ENCODE assay signal across 17 cellular contexts in the genomic region with DNA sequence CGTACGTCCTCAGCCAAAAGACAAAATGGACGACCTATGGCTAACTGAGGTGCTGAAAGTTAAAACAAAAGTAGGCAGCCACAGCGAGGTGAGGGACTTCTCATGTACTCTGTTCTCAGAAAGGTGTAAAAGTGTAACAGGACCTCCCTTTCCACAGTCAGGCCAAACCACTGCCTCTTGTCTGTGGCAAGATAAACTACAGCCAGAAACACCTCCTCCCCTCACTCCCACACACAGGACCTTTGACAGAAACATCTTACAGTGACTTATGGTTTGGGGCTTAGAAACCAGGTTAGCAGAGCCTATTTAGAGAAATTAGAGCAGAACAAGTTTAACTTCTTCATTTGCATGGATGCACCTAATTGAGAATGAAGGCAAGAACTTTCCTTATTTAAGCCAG.
"Had no signal": no experiment of that assay in that cellular context is flagged by ENCODE, and none has a peak within 500 bp of the region (broad histone marks: within the 10 kb centered on the region; RNA-seq: fewer than 3 reads in every experiment).

No MANE protein-coding gene starts in this region.

- H3K4me1 Mint-ChIP-seq: activated CD4-positive, alpha-beta T cell treated with anti-CD3 and anti-CD28 coated beads for 36 hours; activated CD8-positive, alpha-beta memory T cell treated with anti-CD3 and anti-CD28 coated beads, Interleukin-2, amount 10 ng/mL, durations not matched to agents 7 days and 5 days; brain; natural killer cell; stimulated activated naive B cell treated with anti-CD40 and anti-IgM and Interleukin-4, amounts not matched to agents 10 μg/mL and 1 μg/mL and 100 μg/mL, for 72 hours had no signal

- H3K36me3 Mint-ChIP-seq: activated CD4-positive, alpha-beta memory T cell treated with anti-CD3 and anti-CD28 coated beads for 36 hours; activated CD8-positive, alpha-beta memory T cell treated with anti-CD3 and anti-CD28 coated beads, Interleukin-2, amount 10 ng/mL, durations not matched to agents 7 days and 5 days; brain; stimulated activated naive B cell treated with anti-CD40 and anti-IgM and Interleukin-4, amounts not matched to agents 10 μg/mL and 1 μg/mL and 100 μg/mL, for 72 hours had no signal

- FAIRE-seq: colon had no signal

- H3K9me3 ChIP-seq: lower lobe of right lung, upper lobe of right lung had no signal

- H3K27me3 Mint-ChIP-seq: activated CD4-positive, alpha-beta memory T cell treated with anti-CD3 and anti-CD28 coated beads for 36 hours; activated CD4-positive, alpha-beta T cell treated with anti-CD3 and anti-CD28 coated beads for 36 hours; activated CD8-positive, alpha-beta memory T cell treated with anti-CD3 and anti-CD28 coated beads, Interleukin-2, amount 10 ng/mL, durations not matched to agents 7 days and 5 days; brain; stimulated activated naive B cell treated with anti-CD40 and anti-IgM and Interleukin-4, amounts not matched to agents 10 μg/mL and 1 μg/mL and 100 μg/mL, for 72 hours had no signal

- H3K9me3 Mint-ChIP-seq: activated CD4-positive, alpha-beta memory T cell treated with anti-CD3 and anti-CD28 coated beads for 36 hours; activated naive CD4-positive, alpha-beta T cell treated with anti-CD3 and anti-CD28 coated beads for 36 hours had no signal

- H3K27ac Mint-ChIP-seq: activated CD4-positive, alpha-beta memory T cell treated with anti-CD3 and anti-CD28 coated beads for 36 hours; activated CD4-positive, alpha-beta T cell treated with anti-CD3 and anti-CD28 coated beads for 36 hours; activated CD8-positive, alpha-beta memory T cell treated with anti-CD3 and anti-CD28 coated beads, Interleukin-2, amount 10 ng/mL, durations not matched to agents 7 days and 5 days; activated naive CD4-positive, alpha-beta T cell treated with anti-CD3 and anti-CD28 coated beads for 36 hours; brain; natural killer cell; stimulated activated naive B cell treated with anti-CD40 and anti-IgM and Interleukin-4, amounts not matched to agents 10 μg/mL and 1 μg/mL and 100 μg/mL, for 72 hours had no signal

- H3K4me1 ChIP-seq: lower lobe of right lung, parathyroid adenoma, upper lobe of right lung had no signal

- H3K4me3 Mint-ChIP-seq: activated CD4-positive, alpha-beta memory T cell treated with anti-CD3 and anti-CD28 coated beads for 36 hours; activated CD4-positive, alpha-beta T cell treated with anti-CD3 and anti-CD28 coated beads for 36 hours; activated CD8-positive, alpha-beta memory T cell treated with anti-CD3 and anti-CD28 coated beads, Interleukin-2, amount 10 ng/mL, durations not matched to agents 7 days and 5 days; activated naive CD4-positive, alpha-beta T cell treated with anti-CD3 and anti-CD28 coated beads for 36 hours; brain; natural killer cell; stimulated activated naive B cell treated with anti-CD40 and anti-IgM and Interleukin-4, amounts not matched to agents 10 μg/mL and 1 μg/mL and 100 μg/mL, for 72 hours had no signal

- H3K27me3 ChIP-seq: upper lobe of right lung had no signal

- H3K36me3 ChIP-seq: lower lobe of right lung, upper lobe of right lung had no signal

- H3K4me3 ChIP-seq: dorsolateral prefrontal cortex, lower lobe of right lung, upper lobe of right lung had no signal

- ATAC-seq: activated CD4-positive, alpha-beta T cell treated with anti-CD3 and anti-CD28 coated beads for 36 hours; activated CD8-positive, alpha-beta memory T cell treated with anti-CD3 and anti-CD28 coated beads, Interleukin-2, amount 10 ng/mL, durations not matched to agents 7 days and 5 days; left cardiac atrium; lower lobe of right lung; natural killer cell; stimulated activated naive B cell treated with anti-CD40 and anti-IgM and Interleukin-4, amounts not matched to agents 10 μg/mL and 1 μg/mL and 100 μg/mL, for 72 hours; upper lobe of right lung had no signal

- H3K9ac ChIP-seq: parathyroid adenoma had no signal

- H3K27ac ChIP-seq: dorsolateral prefrontal cortex, lower lobe of right lung, parathyroid adenoma, upper lobe of right lung had no signal

- DNase-seq: activated CD4-positive, alpha-beta memory T cell treated with anti-CD3 and anti-CD28 coated beads for 36 hours; activated CD4-positive, alpha-beta T cell treated with anti-CD3 and anti-CD28 coated beads for 36 hours; activated CD8-positive, alpha-beta memory T cell treated with anti-CD3 and anti-CD28 coated beads, Interleukin-2, amount 10 ng/mL, durations not matched to agents 7 days and 5 days; activated naive CD4-positive, alpha-beta T cell treated with anti-CD3 and anti-CD28 coated beads for 36 hours; activated T-cell treated with anti-CD3 and anti-CD28 coated beads, Interleukin-2, amount 50 U/mL, for 1 hour; anterior cingulate cortex; central memory CD4-positive, alpha-beta T cell; dorsolateral prefrontal cortex; left cardiac atrium; lower lobe of right lung; natural killer cell; stimulated activated naive B cell treated with anti-CD40 and anti-IgM and Interleukin-4, amounts not matched to agents 10 μg/mL and 1 μg/mL and 100 μg/mL, for 72 hours; T-helper 9 cell; upper lobe of right lung had no signal
